ENCODE assay signal across 10 cellular contexts in the genomic region with DNA sequence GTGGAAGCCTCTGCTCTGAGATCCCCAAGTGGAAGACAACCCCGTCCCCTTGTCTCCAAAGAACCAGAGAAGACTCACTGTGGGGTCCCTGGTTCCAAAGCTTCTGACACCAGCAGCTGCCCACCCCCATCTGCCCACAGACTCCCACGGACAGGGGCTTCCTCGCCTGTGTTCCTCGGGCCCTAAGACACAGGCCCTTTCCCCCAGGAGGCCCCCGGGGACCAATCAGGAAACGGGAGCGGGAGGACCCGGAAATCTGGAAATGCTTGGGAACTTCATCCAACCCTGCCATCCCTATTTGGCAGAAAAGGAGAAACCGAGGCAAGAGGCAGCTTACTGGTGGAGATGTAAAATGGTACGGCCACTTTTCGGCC.
DNase-seq lines count a peak whose midpoint lies in the region; ATAC-seq, FAIRE-seq and TF ChIP-seq lines count a peak whose summit lies in the region.
"Had no signal": no experiment of that assay in that cellular context is flagged by ENCODE, and none has a peak within 500 bp of the region (broad histone marks: within the 10 kb centered on the region; RNA-seq: fewer than 3 reads in every experiment).

No MANE protein-coding gene starts in this region.

- H3K4me2 ChIP-seq in GM12878 (ENCODE audit: control insufficient read depth, insufficient read depth) = peak overlapping the region; percentile 95

- peaks cover 19% of the 10 kb centered on the region for H3K36me3 Mint-ChIP-seq in activated CD4-positive, alpha-beta memory T cell treated with anti-CD3 and anti-CD28 coated beads, Interleukin-2, amount 10 ng/mL, durations not matched to agents 7 days and 5 days (ENCODE audit: low read depth)
- H3K36me3 Mint-ChIP-seq in activated CD4-positive, alpha-beta memory T cell treated with anti-CD3 and anti-CD28 coated beads for 36 hours = peaks cover 15% of the 10 kb centered on the region

- peak overlapping the region; percentile 65 for H3K4me3 Mint-ChIP-seq in activated CD4-positive, alpha-beta memory T cell treated with anti-CD3 and anti-CD28 coated beads, Interleukin-2, amount 10 ng/mL, durations not matched to agents 7 days and 5 days
- H3K4me3 Mint-ChIP-seq in activated CD4-positive, alpha-beta memory T cell treated with anti-CD3 and anti-CD28 coated beads for 36 hours = no peak overlapping the region

- intact Hi-C loops in activated CD4-positive, alpha-beta memory T cell treated with anti-CD3 and anti-CD28 coated beads for 36 hours (cut with micrococcal nuclease) = loop anchor here (5.0 to 10.0 kb wide), 2 partner anchors 258 to 460 kb away; a partner anchor contains a TSS
- intact Hi-C loops in GM12878 (cut with micrococcal nuclease; ENCODE audit: unreplicated experiment) = loop anchor here (5.0 to 10.0 kb wide), 4 partner anchors 38 to 293 kb away; no protein-coding TSS in a partner anchor

- H3K36me3 ChIP-seq in GM12878 (ENCODE audit: control insufficient read depth in 2 of 2, insufficient read depth in 2 of 2, low read length in 1 of 2) (peaks cover 11 to 27% of the 10 kb centered on the region in 2 experiments; a peak in 3 of 4 replicates), lung (ENCODE audit: control insufficient read depth in 2 of 2, insufficient read depth in 2 of 2, low read length in 2 of 2) (peaks cover 0 to 17% of the 10 kb centered on the region in 2 donors)

- H3K4me1 Mint-ChIP-seq in activated CD4-positive, alpha-beta memory T cell treated with anti-CD3 and anti-CD28 coated beads, Interleukin-2, amount 10 ng/mL, durations not matched to agents 7 days and 5 days = peaks cover 76% of the 10 kb centered on the region
- peaks cover 52% of the 10 kb centered on the region for H3K4me1 Mint-ChIP-seq in activated CD4-positive, alpha-beta memory T cell treated with anti-CD3 and anti-CD28 coated beads for 36 hours (ENCODE audit: low read depth)

- H3K4me1 ChIP-seq in GM12878 (ENCODE audit: control insufficient read depth, insufficient read depth, low read length) (peaks cover 55% of the 10 kb centered on the region), lung (ENCODE audit: control insufficient read depth in 2 of 2, insufficient read depth in 2 of 2, low read length in 2 of 2) (peaks cover 16 to 34% of the 10 kb centered on the region in 2 donors)

- RAD21 ChIA-PET in GM12878 (lab: Charles Lee; ENCODE audit: unreplicated experiment) = interaction anchor here (0.6 to 3.2 kb wide), 6 partner anchors 12 to 113 kb away, joined by 3 to 16 read pairs (median 6); no protein-coding TSS in a partner anchor

- peaks cover 50% of the 10 kb centered on the region for H3K79me2 ChIP-seq in GM12878 (ENCODE audit: control insufficient read depth, insufficient read depth, low read length)

- FAIRE-seq in GM12878 (lab: Jason Lieb, UNC) = no peak

- H3K9me3 ChIP-seq in GM12878 (replicated peaks; ENCODE audit: control insufficient read depth, insufficient read depth, low read length) = no peaks in the 10 kb centered on the region
- no peaks in the 10 kb centered on the region for H3K9me3 ChIP-seq in lung (ENCODE audit: control insufficient read depth in 2 of 2, insufficient read depth in 1 of 2, low read length in 1 of 2)
- H3K9me3 ChIP-seq: SJCRH30 had no signal

- POLR2A ChIA-PET in activated CD4-positive, alpha-beta memory T cell treated with anti-CD3 and anti-CD28 coated beads, Interleukin-2, amount 10 ng/mL, durations not matched to agents 7 days and 5 days (lab: Charles Lee) = interaction anchor here (1.1 to 6.1 kb wide), 5 partner anchors 11 to 485 kb away, joined by 3 to 95 read pairs (median 6); a partner anchor contains a TSS
- POLR2A ChIA-PET in activated CD4-positive, alpha-beta memory T cell treated with anti-CD3 and anti-CD28 coated beads for 36 hours (lab: Charles Lee) = interaction anchor here (1.2 to 1.9 kb wide), 2 partner anchors 12 to 39 kb away, joined by 3 to 12 read pairs; no protein-coding TSS in a partner anchor
- POLR2A ChIA-PET in GM12878 (lab: Charles Lee) = interaction anchor here (0.6 to 1.7 kb wide), 7 partner anchors 12 to 946 kb away, joined by 3 to 5 read pairs (median 3); no protein-coding TSS in a partner anchor

- H2AFZ ChIP-seq in GM12878 (ENCODE audit: control insufficient read depth, low read depth, low read length) = no peak overlapping the region

- BruUV-seq in GM12878 (replicated peaks; lab: Mats Ljungman, UMichigan) = no TSS peak

- DNase-seq in activated CD4-positive, alpha-beta memory T cell treated with anti-CD3 and anti-CD28 coated beads, Interleukin-2, amount 10 ng/mL, durations not matched to agents 7 days and 5 days = no peak
- DNase-seq in activated CD4-positive, alpha-beta memory T cell treated with anti-CD3 and anti-CD28 coated beads for 36 hours = no peak
- no peak for DNase-seq in GM12878 (ENCODE audit: low read depth, low spot score)
- DNase-seq in lung (ENCODE audit: low spot score) = no peak
- no peak for DNase-seq in retina
- no peak for DNase-seq in stimulated activated CD4-positive, alpha-beta T cell treated with anti-CD3 and anti-CD28 coated beads, Interleukin-15, amount 100 ng/mL, for 24 hours
- DNase-seq in NCI-H226 = no peak
- DNase-seq: NCI-H1092, SJCRH30 had no signal

- SMC1A ChIA-PET in GM12878 (lab: Charles Lee; ENCODE audit: uncharacterized antibody, unreplicated experiment) = interaction anchor here (1.1 to 2.3 kb wide), 6 partner anchors 12 to 322 kb away, joined by 3 to 18 read pairs (median 5); no protein-coding TSS in a partner anchor

- CTCF ChIA-PET in activated CD4-positive, alpha-beta memory T cell treated with anti-CD3 and anti-CD28 coated beads, Interleukin-2, amount 10 ng/mL, durations not matched to agents 7 days and 5 days (lab: Charles Lee) = interaction anchor here (1.2 to 1.8 kb wide), 4 partner anchors 11 to 320 kb away, joined by 3 to 25 read pairs (median 4); no protein-coding TSS in a partner anchor
- CTCF ChIA-PET in activated CD4-positive, alpha-beta memory T cell treated with anti-CD3 and anti-CD28 coated beads for 36 hours (lab: Charles Lee) = interaction anchor here (1.2 to 3.0 kb wide), 5 partner anchors 11 to 317 kb away, joined by 4 to 15 read pairs (median 7); no protein-coding TSS in a partner anchor
- CTCF ChIA-PET in GM12878 (lab: Yijun Ruan, JAX) = interaction anchor here (1.4 to 2.0 kb wide), 2 partner anchors 11 to 40 kb away, joined by 7 to 13 read pairs; no protein-coding TSS in a partner anchor

- peak overlapping the region; percentile 90 for H3K27ac Mint-ChIP-seq in activated CD4-positive, alpha-beta memory T cell treated with anti-CD3 and anti-CD28 coated beads, Interleukin-2, amount 10 ng/mL, durations not matched to agents 7 days and 5 days
- no peak overlapping the region for H3K27ac Mint-ChIP-seq in activated CD4-positive, alpha-beta memory T cell treated with anti-CD3 and anti-CD28 coated beads for 36 hours

- ATAC-seq in GM12878 (no peak), lung (ENCODE audit: insufficient read depth, low FRiP score) (no peak)

- H3K27me3 ChIP-seq in GM12878 (replicated peaks in 1 of 2; ENCODE audit: control insufficient read depth in 2 of 2, insufficient read depth in 2 of 2, low read length in 1 of 2) (no peaks in the 10 kb centered on the region), lung (ENCODE audit: control insufficient read depth, insufficient read depth) (no peaks in the 10 kb centered on the region)
- H3K27me3 ChIP-seq: SJCRH30 had no signal

- H3K9ac ChIP-seq in GM12878 (ENCODE audit: control insufficient read depth, insufficient read depth, low read length) = peak overlapping the region; percentile 76; the same call in 1 of the 2 replicates

- WGBS in GM12878 (ENCODE audit: insufficient coverage, insufficient replicate concordance, low lambda C conversion rate, missing lambda C conversion rate) = 20% methylated on average over 11 of the region's 11 CpGs
- 63 to 72% methylated on average over 11 of the region's 11 CpGs for WGBS in lung, 2 donors

- H3K27ac ChIP-seq in GM12878 (ENCODE audit: control insufficient read depth, insufficient read depth) (peak overlapping the region; percentile 95), lung (ENCODE audit: low read depth in 1 of 2, low read length in 1 of 2) (peak overlapping the region; percentile 85 to 89), temporal lobe (ENCODE audit: low read depth, low read length) (peak overlapping the region; percentile 85)

- no peaks in the 10 kb centered on the region for H3K9me3 Mint-ChIP-seq in activated CD4-positive, alpha-beta memory T cell treated with anti-CD3 and anti-CD28 coated beads, Interleukin-2, amount 10 ng/mL, durations not matched to agents 7 days and 5 days
- H3K9me3 Mint-ChIP-seq in activated CD4-positive, alpha-beta memory T cell treated with anti-CD3 and anti-CD28 coated beads for 36 hours = peaks cover 3% of the 10 kb centered on the region

- TF ChIP-seq CTCF in GM12878 (IDR thresholded peaks at IDR 0.05 in 2 of 3, conservative IDR thresholded peaks at IDR 0.05 in 1 of 3; ENCODE audit: control insufficient read depth in 2 of 3, extremely low read depth in 1 of 3, insufficient read depth in 1 of 3, low read depth in 3 of 3, low read length in 3 of 3) (no peak), lung (IDR thresholded peaks at IDR 0.05; ENCODE audit: control extremely low read depth, extremely low read depth) (no peak)

- no peak for TF ChIP-seq POLR2A in GM12878 (IDR thresholded peaks at IDR 0.05; ENCODE audit: low read depth, low read length)

- in situ Hi-C loops in GM12878 (cut with MboI) = no loop called here

- H4K20me1 ChIP-seq in GM12878 (ENCODE audit: control insufficient read depth, insufficient read depth) = no peaks in the 10 kb centered on the region

- H3K4me3 ChIP-seq in GM12878 (peak overlapping the region; percentile 53; the same call in 1 of the 2 replicates), lung (no peak overlapping the region)
- H3K4me3 ChIP-seq: SJCRH30 had no signal

- no peak for TF ChIP-seq EP300 in GM12878 (IDR thresholded peaks at IDR 0.05; ENCODE audit: borderline replicate concordance in 1 of 2, control insufficient read depth in 1 of 2, low read depth in 2 of 2, low read length in 2 of 2)

- no peak for TF ChIP-seq RAD21 in GM12878 (IDR thresholded peaks at IDR 0.05; ENCODE audit: insufficient read depth, low read depth, low read length)

- H3K27me3 Mint-ChIP-seq in activated CD4-positive, alpha-beta memory T cell treated with anti-CD3 and anti-CD28 coated beads, Interleukin-2, amount 10 ng/mL, durations not matched to agents 7 days and 5 days = no peaks in the 10 kb centered on the region
- no peaks in the 10 kb centered on the region for H3K27me3 Mint-ChIP-seq in activated CD4-positive, alpha-beta memory T cell treated with anti-CD3 and anti-CD28 coated beads for 36 hours

TF ChIP-seq in GM12878, 131 proteins besides CTCF, POLR2A, EP300 and RAD21:
- TF ChIP-seq MTA3 (IDR thresholded peaks at IDR 0.05; ENCODE audit: borderline replicate concordance, low read length) (0 out of 2 replicates have a peak, but pooled peaks have one; percentile 58), CBX3 (IDR thresholded peaks at IDR 0.05; ENCODE audit: borderline replicate concordance, low read depth) (no peak)
